ENCODE assay signal across 25 cellular contexts in the genomic region with DNA sequence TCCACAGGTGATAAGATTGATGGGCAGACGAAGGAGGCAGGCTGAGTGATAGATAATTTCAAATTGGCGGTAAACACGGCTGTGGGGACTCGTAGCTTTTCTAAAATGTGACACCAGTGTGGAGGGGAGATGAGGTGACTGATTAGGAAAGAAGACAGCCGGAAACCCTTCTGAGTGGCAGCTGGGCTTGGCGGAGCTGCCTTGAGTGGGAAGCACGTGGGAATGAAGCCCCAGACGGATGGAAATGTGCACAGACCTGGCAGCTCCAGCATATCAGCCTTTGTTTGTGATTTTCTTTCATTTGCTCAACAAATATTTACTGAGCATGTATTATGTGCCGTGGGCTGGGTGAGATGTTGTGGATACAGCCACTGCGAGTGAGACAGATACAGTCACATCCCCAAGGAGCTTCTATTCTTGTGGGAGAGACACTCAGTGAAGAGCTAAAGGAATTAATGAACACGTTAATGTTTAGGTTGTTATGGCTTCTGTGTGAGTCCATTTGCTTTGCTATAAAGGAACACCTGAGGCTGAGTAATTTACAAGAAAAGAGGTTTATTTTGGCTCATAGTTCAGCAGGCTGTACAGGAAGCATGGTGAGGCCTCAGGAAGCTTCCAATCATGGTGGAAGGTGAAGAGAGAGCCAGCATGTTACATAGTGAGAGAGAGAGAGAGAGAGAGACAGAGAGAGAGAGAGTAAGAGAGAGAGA.
"Had no signal": no experiment of that assay in that cellular context is flagged by ENCODE, and none has a peak within 500 bp of the region (broad histone marks: within the 10 kb centered on the region; RNA-seq: fewer than 3 reads in every experiment).

No MANE protein-coding gene starts in this region.

- H3K4me3 ChIP-seq: ascending aorta, cardiac muscle cell, Peyer's patch, SJSA1 had no signal

- H3K36me3 ChIP-seq: ascending aorta, cardiac muscle cell, Peyer's patch, SJSA1 had no signal

- H3K9me3 ChIP-seq: ascending aorta, Peyer's patch, SJSA1, SK-N-SH had no signal

- H3K4me1 ChIP-seq: ascending aorta, Peyer's patch, SJSA1 had no signal

- H3K27me3 ChIP-seq: ascending aorta, Peyer's patch had no signal

- H3K27ac ChIP-seq: ascending aorta, cardiac muscle cell, KMS-11, Peyer's patch, SJSA1 had no signal

- DNase-seq: activated CD4-positive, alpha-beta T cell treated with anti-CD3 and anti-CD28 coated beads, Interleukin-2, amount 10 ng/mL, durations not matched to agents 24 days and 14 days; activated CD4-positive, alpha-beta T cell treated with anti-CD3 and anti-CD28 coated beads, Interleukin-2, amount 50 U/mL, for 4 hours; activated gamma-delta T cell; activated naive CD4-positive, alpha-beta T cell treated with Interleukin-2 at 50 U/mL for 16 hours; activated naive CD8-positive, alpha-beta T cell treated with anti-CD3 and anti-CD28 coated beads, Interleukin-2, amount 10 ng/mL, durations not matched to agents 7 days and 5 days; activated T-cell treated with anti-CD3 and anti-CD28 coated beads, Interleukin-2, amount 50 U/mL, for 1 hour; amygdala; MM.1S; MV-4-11; NCI-H1092; NCI-H1436 treated with DMSO at 0.1 percent for 48 hours; NCI-H1694 treated with DMSO at 0.1 percent for 48 hours; NCI-H2029; NCI-H2227 treated with DMSO at 0.1 percent for 48 hours; NCI-H446; NCI-H510A treated with DMSO at 0.1 percent for 48 hours; NCI-H774; Peyer's patch; RPMI8226; SHP77 treated with DMSO at 0.1 percent for 48 hours; SK-N-SH had no signal
